Comparison of ENCODE assay signal across 19 cellular contexts in genomic region chr3:156577731-156578130, GRCh38. TPM values are rescaled to one million over a fixed set of nuclear protein-coding genes. Genes with fewer than 3 reads are reported as not detected.
A peak's percentile ranks its signal among the peaks of the same experiment; 100 is the strongest.
DNase-seq lines count a peak whose midpoint lies in the region; ATAC-seq and TF ChIP-seq lines count a peak whose summit lies in the region.
"Had no signal": no experiment of that assay in that cellular context is flagged by ENCODE, and none has a peak within 500 bp of the region (broad histone marks: within the 10 kb centered on the region; RNA-seq: fewer than 3 reads in every experiment).

No MANE protein-coding gene starts in this region.

- H3F3A ChIP-seq in GM23248 (ENCODE audit: insufficient read depth): no peaks in the 10 kb centered on the region

- no peak overlapping the region for H3K4me3 Mint-ChIP-seq in activated T-helper 17 cell treated with anti-CD3 and anti-CD28 coated beads, Interleukin-2, amount 50 U/mL, for 72 hours
- H3K4me3 Mint-ChIP-seq: activated naive CD8-positive, alpha-beta T cell; activated T-cell treated with anti-CD3 and anti-CD28 coated beads, Interleukin-2, amount 50 U/mL, for 4 hours; effector memory CD8-positive, alpha-beta T cell had no signal

- no peaks in the 10 kb centered on the region for H3K36me3 Mint-ChIP-seq in activated T-helper 17 cell treated with anti-CD3 and anti-CD28 coated beads, Interleukin-2, amount 50 U/mL, for 72 hours (ENCODE audit: low read depth)
- H3K36me3 Mint-ChIP-seq: activated naive CD8-positive, alpha-beta T cell had no signal

- no peak for TF ChIP-seq CTCF in fibroblast of pulmonary artery (IDR thresholded peaks at IDR 0.05; ENCODE audit: low read length, missing control alignments)

- H3K9ac ChIP-seq in GM23248: 0 out of 2 replicates have a peak overlapping the region, but pooled peaks have one; percentile 1

- ATAC-seq in activated T-helper 17 cell treated with anti-CD3 and anti-CD28 coated beads, Interleukin-2, amount 50 U/mL, for 72 hours (replicated peaks): peak; percentile 26
- ATAC-seq in HG02885 (IDR thresholded peaks at IDR 0.05; ENCODE audit: poor library complexity, unreplicated experiment): no peak
- no peak for ATAC-seq in GM19324 (IDR thresholded peaks at IDR 0.05; ENCODE audit: low FRiP score, unreplicated experiment)
- ATAC-seq: activated T-cell treated with anti-CD3 and anti-CD28 coated beads, Interleukin-2, amount 50 U/mL, for 4 hours; effector memory CD8-positive, alpha-beta T cell; psoas muscle had no signal

- H3K27ac ChIP-seq in GM23248: peak overlapping the region; percentile 13; the same call in 1 of the 2 replicates
- no peak overlapping the region for H3K27ac ChIP-seq in effector memory CD4-positive, alpha-beta T cell (ENCODE audit: insufficient read depth, low read length, poor library complexity, severe bottlenecking)
- H3K27ac ChIP-seq: psoas muscle had no signal

- peak overlapping the region; percentile 6; the same call in 1 of the 2 replicates for H2AFZ ChIP-seq in GM23248

- no peak overlapping the region for H3K4me3 ChIP-seq in GM23248
- no peak overlapping the region for H3K4me3 ChIP-seq in fibroblast of pulmonary artery (replicated peaks; ENCODE audit: low read depth, low read length)
- H3K4me3 ChIP-seq in effector memory CD4-positive, alpha-beta T cell (ENCODE audit: insufficient read depth, low read depth, low read length, poor library complexity, severe bottlenecking): no peak overlapping the region
- H3K4me3 ChIP-seq: psoas muscle had no signal

- in situ Hi-C loops in GM23248 (cut with MboI): no loop called here

- H3K27me3 ChIP-seq in GM23248 (replicated peaks; ENCODE audit: insufficient read depth): no peaks in the 10 kb centered on the region
- no peaks in the 10 kb centered on the region for H3K27me3 ChIP-seq in effector memory CD4-positive, alpha-beta T cell (replicated peaks; ENCODE audit: control insufficient read depth, insufficient read depth, low read length, poor library complexity, severe bottlenecking)

- DNase-seq in AG20443 (ENCODE audit: low spot score): peak; percentile 28
- peak; percentile 82 for DNase-seq in GM23248
- DNase-seq in fibroblast of pulmonary artery (ENCODE audit: low read depth): peak; percentile 16
- DNase-seq in DMS114 treated with DMSO at 0.1 percent for 48 hours (lab: John Stamatoyannopoulos, UW; ENCODE audit: unreplicated experiment): no peak
- DNase-seq in effector memory CD4-positive, alpha-beta T cell: no peak
- DNase-seq: activated T-cell treated with anti-CD3 and anti-CD28 coated beads, Interleukin-2, amount 50 U/mL, for 4 hours; Calu3; effector memory CD8-positive, alpha-beta T cell; GF-D8; hippocampal formation; NCI-H1436; NCI-H2171; NCI-H82; psoas muscle; small intestine had no signal

- no peaks in the 10 kb centered on the region for H4K20me1 ChIP-seq in GM23248 (ENCODE audit: insufficient read depth)

- H3K79me2 ChIP-seq in GM23248 (ENCODE audit: insufficient read depth): no peaks in the 10 kb centered on the region

- H3K27ac Mint-ChIP-seq in activated T-helper 17 cell treated with anti-CD3 and anti-CD28 coated beads, Interleukin-2, amount 50 U/mL, for 72 hours: no peak overlapping the region
- H3K27ac Mint-ChIP-seq: activated naive CD8-positive, alpha-beta T cell; effector memory CD8-positive, alpha-beta T cell had no signal

- H3K4me2 ChIP-seq in GM23248 (ENCODE audit: unreplicated experiment): peak overlapping the region; percentile 9

- peaks cover 23% of the 10 kb centered on the region for H3K27me3 Mint-ChIP-seq in activated T-helper 17 cell treated with anti-CD3 and anti-CD28 coated beads, Interleukin-2, amount 50 U/mL, for 72 hours

- H3K9me3 Mint-ChIP-seq in activated T-helper 17 cell treated with anti-CD3 and anti-CD28 coated beads, Interleukin-2, amount 50 U/mL, for 72 hours: peaks cover under 1% of the 10 kb centered on the region
- H3K9me3 Mint-ChIP-seq: activated T-cell treated with anti-CD3 and anti-CD28 coated beads, Interleukin-2, amount 50 U/mL, for 4 hours; effector memory CD8-positive, alpha-beta T cell had no signal

- H3K9me3 ChIP-seq in GM23248 (ENCODE audit: low read depth): no peaks in the 10 kb centered on the region
- H3K9me3 ChIP-seq in effector memory CD4-positive, alpha-beta T cell (ENCODE audit: control insufficient read depth, low read length): no peaks in the 10 kb centered on the region
- H3K9me3 ChIP-seq: psoas muscle had no signal

- no peaks in the 10 kb centered on the region for H3K36me3 ChIP-seq in GM23248 (ENCODE audit: low read depth)
- no peaks in the 10 kb centered on the region for H3K36me3 ChIP-seq in effector memory CD4-positive, alpha-beta T cell (ENCODE audit: control insufficient read depth, insufficient read depth, low read length)

- H3K9me2 ChIP-seq in GM23248 (ENCODE audit: insufficient read depth): no peaks in the 10 kb centered on the region

- H3K4me1 ChIP-seq in GM23248 (ENCODE audit: insufficient read depth): peaks cover 17% of the 10 kb centered on the region
- no peaks in the 10 kb centered on the region for H3K4me1 ChIP-seq in effector memory CD4-positive, alpha-beta T cell (ENCODE audit: control insufficient read depth, insufficient read depth, low read length, poor library complexity, severe bottlenecking)
- H3K4me1 ChIP-seq: psoas muscle had no signal

- H3K4me1 Mint-ChIP-seq in activated T-helper 17 cell treated with anti-CD3 and anti-CD28 coated beads, Interleukin-2, amount 50 U/mL, for 72 hours: no peaks in the 10 kb centered on the region

RNA-seq across cellular contexts. Expression of gene SSR3, which starts 22.8 kb away (rescaled TPM):
- total RNA-seq in GM23248 (2014; rRNA removed; shearing (Covaris generic)): 364 and 409 TPM in 2 replicates
- 551 and 566 TPM in 2 replicates for polyA plus RNA-seq in GM23248 (2016; fragmentation: Nextera tagmentation; extraction: Ambion mirVana)
- total RNA-seq in activated T-helper 17 cell treated with anti-CD3 and anti-CD28 coated beads, Interleukin-2, amount 50 U/mL, for 72 hours: 100 to 1,000 TPM; 140 to 188 TPM

Comparison
In these comparisons a context has a peak if more than half of its experiments do, and no peak if none do; other contexts are left out.
1. DNase-seq: peak in AG20443 (single experiment), GM23248 (single experiment) and fibroblast of pulmonary artery (single experiment); none in DMS114 treated with DMSO at 0.1 percent for 48 hours (single experiment) and effector memory CD4-positive, alpha-beta T cell (0 of 3).